In genomic region chr1:38028105-38028591, GRCh38 we compare ENCODE assay signal across 8 cellular contexts. TPM values are rescaled to one million over a fixed set of nuclear protein-coding genes. Genes with fewer than 3 reads are reported as not detected.
DNase-seq lines count a peak whose midpoint lies in the region; ATAC-seq and TF ChIP-seq lines count a peak whose summit lies in the region.

No MANE protein-coding gene starts in this region.

- TF ChIP-seq CTCF in WERI-Rb-1 (IDR thresholded peaks at IDR 0.05; ENCODE audit: low read depth, low read length) (no peak), mucosa of descending colon (IDR thresholded peaks at IDR 0.05) (no peak)

- intact Hi-C loops in mucosa of descending colon (cut with DNase I, micrococcal nuclease): no loop called here

- ATAC-seq in HG02885 (IDR thresholded peaks at IDR 0.05; ENCODE audit: poor library complexity, unreplicated experiment) (peak; percentile 71), mucosa of descending colon (peak; percentile 47), GM18519 (IDR thresholded peaks at IDR 0.05; ENCODE audit: low FRiP score, unreplicated experiment) (no peak)

- peak overlapping the region; percentile 77 for H3K27ac ChIP-seq in WERI-Rb-1

- peaks cover 13% of the 10 kb centered on the region for H3K4me1 ChIP-seq in mucosa of descending colon (ENCODE audit: low read depth)

- H3K27me3 ChIP-seq in WERI-Rb-1 (ENCODE audit: insufficient read depth, low read depth, severe bottlenecking): no peaks in the 10 kb centered on the region

- H3K9me3 ChIP-seq in WERI-Rb-1 (ENCODE audit: severe bottlenecking): no peaks in the 10 kb centered on the region
- no peaks in the 10 kb centered on the region for H3K9me3 ChIP-seq in mucosa of descending colon

- peak; percentile 69 for DNase-seq in activated T-cell treated with anti-CD3 and anti-CD28 coated beads for 48 hours (ENCODE audit: low read depth)
- DNase-seq in activated T-cell treated with anti-CD3 and anti-CD28 coated beads for 4 hours: no peak
- peak; percentile 35 for DNase-seq in WERI-Rb-1
- no peak for DNase-seq in mucosa of descending colon
- DNase-seq in NCI-H446 (lab: John Stamatoyannopoulos, UW): no peak
- no peak for DNase-seq in NCI-H146 (lab: John Stamatoyannopoulos, UW)

- H3K4me3 ChIP-seq in WERI-Rb-1 (ENCODE audit: low read depth, low read length): no peak overlapping the region
- H3K4me3 ChIP-seq in mucosa of descending colon: no peak overlapping the region

- H3K36me3 ChIP-seq in WERI-Rb-1: peaks cover 30% of the 10 kb centered on the region
- H3K36me3 ChIP-seq in mucosa of descending colon (ENCODE audit: low read depth): no peaks in the 10 kb centered on the region

RNA-seq across cellular contexts. Expression of gene UTP11, which starts 15.6 kb away (rescaled TPM):
- total RNA-seq in mucosa of descending colon: 10 to 100 TPM; 13.7 to 35.7 (median 15.3) TPM

RNA-seq across cellular contexts. Expression of gene POU3F1, which starts 18.4 kb away (rescaled TPM):
- total RNA-seq in mucosa of descending colon: not detected

RNA-seq across cellular contexts. Expression of gene FHL3, which starts 22.8 kb away (rescaled TPM):
- 10 to 100 TPM in 1 of 3 donors, 1 to 10 TPM in 2; 2.0 to 34.1 (median 8.7) TPM for total RNA-seq in mucosa of descending colon

RNA-seq across cellular contexts. Expression of gene SF3A3, which starts 38.3 kb away (rescaled TPM):
- 10 to 100 TPM; 38.3 to 47.1 (median 44.7) TPM for total RNA-seq in mucosa of descending colon

Comparison
In these comparisons a context has a peak if more than half of its experiments do, and no peak if none do; other contexts are left out.
1. DNase-seq: peak in activated T-cell treated with anti-CD3 and anti-CD28 coated beads for 48 hours (single experiment) and WERI-Rb-1 (single experiment); none in activated T-cell treated with anti-CD3 and anti-CD28 coated beads for 4 hours (single experiment), mucosa of descending colon (0 of 3), NCI-H446 (0 of 2) and NCI-H146 (single experiment).